ENCODE assay signal across 8 cellular contexts in genomic region chr2:101751875-101752619, GRCh38. TPM values are rescaled to one million over a fixed set of nuclear protein-coding genes. Genes with fewer than 3 reads are reported as not detected.
A peak's percentile ranks its signal among the peaks of the same experiment; 100 is the strongest.
DNase-seq lines count a peak whose midpoint lies in the region; ATAC-seq and TF ChIP-seq lines count a peak whose summit lies in the region.

No MANE protein-coding gene starts in this region.

- ATAC-seq in GM18520 (IDR thresholded peaks at IDR 0.05; ENCODE audit: unreplicated experiment) (peak; percentile 83), HG02870 (IDR thresholded peaks at IDR 0.05; ENCODE audit: unreplicated experiment) (peak; percentile 47), SK-N-SH treated with all-trans-retinoic acid at 6 μM for 48 hours (peak; percentile 56)

- H3K4me3 Mint-ChIP-seq in neural crest cell: peak overlapping the region; percentile 73
- H3K4me3 Mint-ChIP-seq in activated T-helper 1 cell treated with anti-CD3 and anti-CD28 coated beads, Interleukin-12 subunit alpha, Interleukin-12 subunit beta, Interleukin-2, Interleukin-4 antibody, amounts not matched to agents 30 ng/mL and 10 ng/mL and 1 ng/mL, durations not matched to agents 14 hours and 24 hours and 36 hours: no peak overlapping the region

- intact Hi-C loops in lower leg skin (cut with DNase I; ENCODE audit: low total_unique reads): no loop called here
- intact Hi-C loops in activated T-helper 1 cell treated with anti-CD3 and anti-CD28 coated beads, Interleukin-12 subunit alpha, Interleukin-12 subunit beta, Interleukin-2, Interleukin-4 antibody, amounts not matched to agents 30 ng/mL and 10 ng/mL and 1 ng/mL, durations not matched to agents 14 hours and 24 hours and 36 hours (cut with micrococcal nuclease): loop anchor here (5.0 kb wide), 1 partner anchor 35 kb away; no protein-coding TSS in a partner anchor

- no peak overlapping the region for H3K4me3 ChIP-seq in lower leg skin (ENCODE audit: low read depth, poor library complexity, severe bottlenecking)

- DNase-seq in neural crest cell (ENCODE audit: low read depth, low spot score) (no peak), DMS153 treated with DMSO at 0.1 percent for 48 hours (lab: John Stamatoyannopoulos, UW; ENCODE audit: unreplicated experiment) (no peak), lower leg skin (ENCODE audit: low spot score in 2 of 2) (no peak), HUDEP-2 (lab: John Stamatoyannopoulos, UW; ENCODE audit: unreplicated experiment in 76 of 76) (no peak)
- DNase-seq in activated T-helper 1 cell treated with anti-CD3 and anti-CD28 coated beads, Interleukin-12 subunit alpha, Interleukin-12 subunit beta, Interleukin-2, Interleukin-4 antibody, amounts not matched to agents 30 ng/mL and 10 ng/mL and 1 ng/mL, durations not matched to agents 14 hours and 24 hours and 36 hours (ENCODE audit: low spot score): no peak

- H3K27me3 Mint-ChIP-seq in neural crest cell (ENCODE audit: low read depth): no peaks in the 10 kb centered on the region
- no peaks in the 10 kb centered on the region for H3K27me3 Mint-ChIP-seq in activated T-helper 1 cell treated with anti-CD3 and anti-CD28 coated beads, Interleukin-12 subunit alpha, Interleukin-12 subunit beta, Interleukin-2, Interleukin-4 antibody, amounts not matched to agents 30 ng/mL and 10 ng/mL and 1 ng/mL, durations not matched to agents 14 hours and 24 hours and 36 hours (ENCODE audit: insufficient read depth)

- H3K9me3 Mint-ChIP-seq in neural crest cell: no peaks in the 10 kb centered on the region
- H3K9me3 Mint-ChIP-seq in activated T-helper 1 cell treated with anti-CD3 and anti-CD28 coated beads, Interleukin-12 subunit alpha, Interleukin-12 subunit beta, Interleukin-2, Interleukin-4 antibody, amounts not matched to agents 30 ng/mL and 10 ng/mL and 1 ng/mL, durations not matched to agents 14 hours and 24 hours and 36 hours: no peaks in the 10 kb centered on the region

- TF ChIP-seq CTCF in neural crest cell (conservative IDR thresholded peaks at IDR 0.05) (no peak), lower leg skin (IDR thresholded peaks at IDR 0.05) (no peak)

- H3K27ac Mint-ChIP-seq in neural crest cell (ENCODE audit: unreplicated experiment): no peak overlapping the region
- no peak overlapping the region for H3K27ac Mint-ChIP-seq in activated T-helper 1 cell treated with anti-CD3 and anti-CD28 coated beads, Interleukin-12 subunit alpha, Interleukin-12 subunit beta, Interleukin-2, Interleukin-4 antibody, amounts not matched to agents 30 ng/mL and 10 ng/mL and 1 ng/mL, durations not matched to agents 14 hours and 24 hours and 36 hours

- H3K4me1 Mint-ChIP-seq in neural crest cell: peaks cover 61% of the 10 kb centered on the region
- H3K4me1 Mint-ChIP-seq in activated T-helper 1 cell treated with anti-CD3 and anti-CD28 coated beads, Interleukin-12 subunit alpha, Interleukin-12 subunit beta, Interleukin-2, Interleukin-4 antibody, amounts not matched to agents 30 ng/mL and 10 ng/mL and 1 ng/mL, durations not matched to agents 14 hours and 24 hours and 36 hours (ENCODE audit: low read depth): peaks cover 61% of the 10 kb centered on the region

- no peak for TF ChIP-seq POLR2A in lower leg skin (IDR thresholded peaks at IDR 0.05)

- H3K36me3 Mint-ChIP-seq in neural crest cell (ENCODE audit: low read depth): peaks cover 7% of the 10 kb centered on the region
- H3K36me3 Mint-ChIP-seq in activated T-helper 1 cell treated with anti-CD3 and anti-CD28 coated beads, Interleukin-12 subunit alpha, Interleukin-12 subunit beta, Interleukin-2, Interleukin-4 antibody, amounts not matched to agents 30 ng/mL and 10 ng/mL and 1 ng/mL, durations not matched to agents 14 hours and 24 hours and 36 hours (ENCODE audit: low read depth): peaks cover 6% of the 10 kb centered on the region

- WGBS in lower leg skin, 2 donors: 47 to 49% methylated on average over 3 of the region's 3 CpGs

TF ChIP-seq in SK-N-SH treated with all-trans-retinoic acid at 6 μM for 48 hours, 23 proteins besides CTCF, POLR2A, EP300 and RAD21 (continues in another document):
- no peak for TF ChIP-seq PATZ1 (CRISPR knock-in tag; IDR thresholded peaks at IDR 0.05; ENCODE audit: borderline replicate concordance)
- TF ChIP-seq TCF4 (CRISPR knock-in tag; IDR thresholded peaks at IDR 0.05; ENCODE audit: borderline replicate concordance): no peak
- TF ChIP-seq SNAI2 (CRISPR knock-in tag; IDR thresholded peaks at IDR 0.05): no peak
- TF ChIP-seq ISL1 (CRISPR knock-in tag; IDR thresholded peaks at IDR 0.05): no peak
- no peak for TF ChIP-seq ESRRG (CRISPR knock-in tag; IDR thresholded peaks at IDR 0.05)
- no peak for TF ChIP-seq POU6F1 (CRISPR knock-in tag; IDR thresholded peaks at IDR 0.05; ENCODE audit: borderline replicate concordance, low read depth)
- no peak for TF ChIP-seq PPARA (CRISPR knock-in tag; IDR thresholded peaks at IDR 0.05; ENCODE audit: borderline replicate concordance)
- TF ChIP-seq TSHZ2 (CRISPR knock-in tag; IDR thresholded peaks at IDR 0.05): no peak
- no peak for TF ChIP-seq ZC3H10 (CRISPR knock-in tag; IDR thresholded peaks at IDR 0.05)
- TF ChIP-seq CREB5 (CRISPR knock-in tag; IDR thresholded peaks at IDR 0.05; ENCODE audit: low read depth): no peak
- TF ChIP-seq CSDC2 (CRISPR knock-in tag; IDR thresholded peaks at IDR 0.05): no peak
- no peak for TF ChIP-seq ZFP30 (CRISPR knock-in tag; IDR thresholded peaks at IDR 0.05)
- no peak for TF ChIP-seq TOX (CRISPR knock-in tag; IDR thresholded peaks at IDR 0.05; ENCODE audit: borderline replicate concordance)
- no peak for TF ChIP-seq GLIS3 (CRISPR knock-in tag; IDR thresholded peaks at IDR 0.05)
- TF ChIP-seq OSR1 (CRISPR knock-in tag; IDR thresholded peaks at IDR 0.05): no peak

RNA-seq across cellular contexts. Expression of gene MAP4K4, which starts 54.5 kb away (rescaled TPM):
- total RNA-seq in neural crest cell (209 and 212 TPM in 2 replicates), lower leg skin (10 to 100 TPM; 25.7 to 42.3 (median 29.8) TPM)
- 54.3 and 54.5 TPM in 2 replicates for total RNA-seq in activated T-helper 1 cell treated with anti-CD3 and anti-CD28 coated beads, Interleukin-12 subunit alpha, Interleukin-12 subunit beta, Interleukin-2, Interleukin-4 antibody, amounts not matched to agents 30 ng/mL and 10 ng/mL and 1 ng/mL, durations not matched to agents 14 hours and 24 hours and 36 hours
